8 cellular contexts compared by ENCODE assay signal in the genomic region with DNA sequence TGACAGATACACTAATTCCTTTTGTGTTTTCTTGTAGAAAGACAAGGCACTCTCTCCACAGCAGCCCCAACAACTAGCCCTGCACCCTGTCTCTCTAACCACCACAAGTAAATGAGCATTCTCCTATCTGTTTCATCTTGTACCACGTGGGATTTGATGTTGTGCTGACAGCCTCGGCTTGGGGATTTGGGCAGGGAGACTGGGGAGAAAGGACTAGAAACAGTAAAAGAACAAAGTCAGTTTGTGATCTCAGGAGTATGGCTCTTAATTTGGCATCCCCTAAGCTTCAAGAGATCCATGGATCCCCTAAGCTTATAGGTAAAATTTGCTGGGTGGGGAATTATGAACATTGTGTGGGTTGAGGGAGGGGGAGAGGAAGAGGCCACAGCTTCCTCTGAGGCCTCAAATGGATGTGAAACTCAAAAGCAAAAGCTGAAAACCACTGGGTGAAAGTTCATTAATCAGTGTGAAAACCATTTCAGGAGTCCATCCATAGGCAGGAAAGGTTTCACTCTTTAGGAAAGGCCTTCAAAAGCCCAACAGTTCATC. TPM values are rescaled to one million over a fixed set of nuclear protein-coding genes. Genes with fewer than 3 reads are reported as not detected.
DNase-seq lines count a peak whose midpoint lies in the region; ATAC-seq and TF ChIP-seq lines count a peak whose summit lies in the region.

No MANE protein-coding gene starts in this region.

- intact Hi-C loops in Caco-2 (cut with micrococcal nuclease; ENCODE audit: unreplicated experiment) (no loop called here), ascending aorta (cut with DNase I) (no loop called here), Calu3 (cut with micrococcal nuclease; ENCODE audit: unreplicated experiment) (no loop called here)

- peak overlapping the region; percentile 74 for H3K27ac Mint-ChIP-seq in T-helper 1 cell treated with Interleukin-12 subunit alpha and Interleukin-12 subunit beta and Interleukin-4 antibody, amounts not matched to agents 30 μg/mL and 1 μg/mL, for 36 hours
- peak overlapping the region; percentile 45 to 51 for H3K27ac Mint-ChIP-seq in natural killer cell treated with Interleukin-12 subunit alpha and Interleukin-12 subunit beta and Interleukin-15 and Interleukin-18, amount 100 ng/mL, for 72 hours
- H3K27ac Mint-ChIP-seq in Caco-2 (ENCODE audit: unreplicated experiment) (no peak overlapping the region), Calu3 (ENCODE audit: unreplicated experiment) (no peak overlapping the region)

- H3K4me3 ChIP-seq in Caco-2 (ENCODE audit: low read depth, low read length) (no peak overlapping the region), ascending aorta (no peak overlapping the region)

- H3K4me1 Mint-ChIP-seq in T-helper 1 cell treated with Interleukin-12 subunit alpha and Interleukin-12 subunit beta and Interleukin-4 antibody, amounts not matched to agents 30 μg/mL and 1 μg/mL, for 36 hours (ENCODE audit: low read depth): peaks cover 42% of the 10 kb centered on the region
- peaks cover 47 to 50% of the 10 kb centered on the region in 2 donors for H3K4me1 Mint-ChIP-seq in natural killer cell treated with Interleukin-12 subunit alpha and Interleukin-12 subunit beta and Interleukin-15 and Interleukin-18, amount 100 ng/mL, for 72 hours (ENCODE audit: low read depth in 2 of 2)
- no peaks in the 10 kb centered on the region for H3K4me1 Mint-ChIP-seq in Caco-2 (ENCODE audit: low read depth, unreplicated experiment)
- H3K4me1 Mint-ChIP-seq in Calu3 (ENCODE audit: low read depth, unreplicated experiment): no peaks in the 10 kb centered on the region

- TF ChIP-seq CTCF in Caco-2 (IDR thresholded peaks at IDR 0.05; ENCODE audit: insufficient read depth in 1 of 2, low read depth in 1 of 2, low read length in 1 of 2, severe bottlenecking in 1 of 2, unreplicated experiment in 1 of 2) (no peak), ascending aorta (IDR thresholded peaks at IDR 0.05) (no peak), Calu3 (IDR thresholded peaks at IDR 0.05; ENCODE audit: unreplicated experiment) (no peak)

- H3K36me3 ChIP-seq in Caco-2 (ENCODE audit: control insufficient read depth, insufficient read depth, low read length): no peaks in the 10 kb centered on the region
- peaks cover 0 to 6% of the 10 kb centered on the region in 2 donors for H3K36me3 ChIP-seq in ascending aorta

- ATAC-seq in GM18867 (IDR thresholded peaks at IDR 0.05; ENCODE audit: unreplicated experiment) (peak; percentile 73), HG02870 (IDR thresholded peaks at IDR 0.05; ENCODE audit: unreplicated experiment) (peak; percentile 74)
- peak; percentile 49 to 58 for ATAC-seq in natural killer cell treated with Interleukin-12 subunit alpha and Interleukin-12 subunit beta and Interleukin-15 and Interleukin-18, amount 100 ng/mL, for 72 hours

- peak overlapping the region in 1 of 2 donors; percentile 14 for H3K27ac ChIP-seq in ascending aorta

- H3K27me3 Mint-ChIP-seq in T-helper 1 cell treated with Interleukin-12 subunit alpha and Interleukin-12 subunit beta and Interleukin-4 antibody, amounts not matched to agents 30 μg/mL and 1 μg/mL, for 36 hours (ENCODE audit: low read depth): peaks cover 44% of the 10 kb centered on the region
- H3K27me3 Mint-ChIP-seq in natural killer cell treated with Interleukin-12 subunit alpha and Interleukin-12 subunit beta and Interleukin-15 and Interleukin-18, amount 100 ng/mL, for 72 hours: no peaks in the 10 kb centered on the region
- H3K27me3 Mint-ChIP-seq in Caco-2 (ENCODE audit: insufficient read depth, unreplicated experiment) (no peaks in the 10 kb centered on the region), Calu3 (ENCODE audit: unreplicated experiment) (no peaks in the 10 kb centered on the region)

- H3K4me1 ChIP-seq in Caco-2 (no peaks in the 10 kb centered on the region), ascending aorta (peaks cover 0 to 10% of the 10 kb centered on the region in 2 donors)

- POLR2A ChIA-PET in Caco-2 (lab: Charles Lee): no interaction called here

- H3K9me3 ChIP-seq in Caco-2 (no peaks in the 10 kb centered on the region), ascending aorta (no peaks in the 10 kb centered on the region)

- H3K4me3 Mint-ChIP-seq in T-helper 1 cell treated with Interleukin-12 subunit alpha and Interleukin-12 subunit beta and Interleukin-4 antibody, amounts not matched to agents 30 μg/mL and 1 μg/mL, for 36 hours: peak overlapping the region; percentile 48
- peak overlapping the region; percentile 86 for H3K4me3 Mint-ChIP-seq in natural killer cell treated with Interleukin-12 subunit alpha and Interleukin-12 subunit beta and Interleukin-15 and Interleukin-18, amount 100 ng/mL, for 72 hours
- H3K4me3 Mint-ChIP-seq in Caco-2 (ENCODE audit: unreplicated experiment) (no peak overlapping the region), Calu3 (ENCODE audit: low read depth, unreplicated experiment) (no peak overlapping the region)

- no TSS peak for BruUV-seq in Caco-2 (replicated peaks; lab: Mats Ljungman, UMichigan)
- no TSS peak for BruUV-seq in Calu3 (replicated peaks; lab: Mats Ljungman, UMichigan)

- H3K36me3 Mint-ChIP-seq in T-helper 1 cell treated with Interleukin-12 subunit alpha and Interleukin-12 subunit beta and Interleukin-4 antibody, amounts not matched to agents 30 μg/mL and 1 μg/mL, for 36 hours (ENCODE audit: low read depth): peaks cover 14% of the 10 kb centered on the region
- H3K36me3 Mint-ChIP-seq in natural killer cell treated with Interleukin-12 subunit alpha and Interleukin-12 subunit beta and Interleukin-15 and Interleukin-18, amount 100 ng/mL, for 72 hours: peaks cover 10% of the 10 kb centered on the region
- H3K36me3 Mint-ChIP-seq in Caco-2 (ENCODE audit: insufficient read depth, unreplicated experiment) (no peaks in the 10 kb centered on the region), Calu3 (ENCODE audit: insufficient read depth, unreplicated experiment) (peaks cover 6% of the 10 kb centered on the region)

- no peak for DNase-seq in natural killer cell treated with Interleukin-12 subunit alpha and Interleukin-12 subunit beta and Interleukin-15 and Interleukin-18, amount 100 ng/mL, for 72 hours (ENCODE audit: low spot score)
- DNase-seq in Caco-2 (no peak), ascending aorta (ENCODE audit: low spot score in 2 of 2) (no peak), amygdala (lab: John Stamatoyannopoulos, UW) (no peak), Calu3 (no peak)

- CTCF ChIA-PET in Caco-2 (lab: Charles Lee): no interaction called here
- CTCF ChIA-PET in Calu3 (lab: Charles Lee): no interaction called here

- H3K9me3 Mint-ChIP-seq in T-helper 1 cell treated with Interleukin-12 subunit alpha and Interleukin-12 subunit beta and Interleukin-4 antibody, amounts not matched to agents 30 μg/mL and 1 μg/mL, for 36 hours: no peaks in the 10 kb centered on the region
- H3K9me3 Mint-ChIP-seq in natural killer cell treated with Interleukin-12 subunit alpha and Interleukin-12 subunit beta and Interleukin-15 and Interleukin-18, amount 100 ng/mL, for 72 hours: no peaks in the 10 kb centered on the region
- no peaks in the 10 kb centered on the region for H3K9me3 Mint-ChIP-seq in Caco-2 (ENCODE audit: unreplicated experiment)
- H3K9me3 Mint-ChIP-seq in Calu3 (ENCODE audit: low read depth, unreplicated experiment): no peaks in the 10 kb centered on the region

- no peaks in the 10 kb centered on the region for H3K27me3 ChIP-seq in Caco-2 (replicated peaks; ENCODE audit: control insufficient read depth, insufficient read depth, low read length)
- no peaks in the 10 kb centered on the region for H3K27me3 ChIP-seq in ascending aorta

RNA-seq across cellular contexts. Expression of a gene that starts 3.1 kb away (rescaled TPM):
- total RNA-seq in natural killer cell treated with Interleukin-12 subunit alpha and Interleukin-12 subunit beta and Interleukin-15 and Interleukin-18, amount 100 ng/mL, for 72 hours: 1 to 10 TPM; 3.3 to 3.9 TPM
- total RNA-seq in Caco-2 (2022): 0.63 and 0.66 TPM in 2 replicates
- total RNA-seq in ascending aorta: 18.9 TPM
- total RNA-seq in Calu3 (2022): 0.56 and 0.85 TPM in 2 replicates

RNA-seq across cellular contexts. Expression of a gene that starts 26.6 kb away (rescaled TPM):
- total RNA-seq in natural killer cell treated with Interleukin-12 subunit alpha and Interleukin-12 subunit beta and Interleukin-15 and Interleukin-18, amount 100 ng/mL, for 72 hours: not detected
- total RNA-seq in Caco-2 (2022) (not detected in 2 replicates), ascending aorta (3.6 TPM), Calu3 (2022) (not detected in 2 replicates)

RNA-seq across cellular contexts. Expression of a gene that starts 26.6 kb away (rescaled TPM):
- total RNA-seq in natural killer cell treated with Interleukin-12 subunit alpha and Interleukin-12 subunit beta and Interleukin-15 and Interleukin-18, amount 100 ng/mL, for 72 hours: not detected
- total RNA-seq in Caco-2 (2022) (0.35 and 0.88 TPM in 2 replicates), ascending aorta (2.4 TPM), Calu3 (2022) (not detected in 2 replicates)

RNA-seq across cellular contexts. Expression of a gene that starts 27.6 kb away (rescaled TPM):
- total RNA-seq in natural killer cell treated with Interleukin-12 subunit alpha and Interleukin-12 subunit beta and Interleukin-15 and Interleukin-18, amount 100 ng/mL, for 72 hours: 100 to 1,000 TPM; 188 to 272 TPM
- total RNA-seq in Caco-2 (2022): 194 and 219 TPM in 2 replicates
- 24.7 TPM for total RNA-seq in ascending aorta
- total RNA-seq in Calu3 (2022): 149 and 157 TPM in 2 replicates

RNA-seq across cellular contexts. Expression of a gene that starts 27.8 kb away (rescaled TPM):
- total RNA-seq in natural killer cell treated with Interleukin-12 subunit alpha and Interleukin-12 subunit beta and Interleukin-15 and Interleukin-18, amount 100 ng/mL, for 72 hours: 10 to 100 TPM; 27.6 to 67.1 TPM
- 30.1 and 31.9 TPM in 2 replicates for total RNA-seq in Caco-2 (2022)
- total RNA-seq in ascending aorta: 31.2 TPM
- 27.7 and 28.4 TPM in 2 replicates for total RNA-seq in Calu3 (2022)

Comparison
In these comparisons a context has a peak if more than half of its experiments do, and no peak if none do; other contexts are left out.
1. H3K27ac Mint-ChIP-seq: peak in T-helper 1 cell treated with Interleukin-12 subunit alpha and Interleukin-12 subunit beta and Interleukin-4 antibody, amounts not matched to agents 30 μg/mL and 1 μg/mL, for 36 hours (single experiment) and natural killer cell treated with Interleukin-12 subunit alpha and Interleukin-12 subunit beta and Interleukin-15 and Interleukin-18, amount 100 ng/mL, for 72 hours (2 of 2); none in Caco-2 (single experiment) and Calu3 (single experiment).
2. H3K4me3 Mint-ChIP-seq: peak in T-helper 1 cell treated with Interleukin-12 subunit alpha and Interleukin-12 subunit beta and Interleukin-4 antibody, amounts not matched to agents 30 μg/mL and 1 μg/mL, for 36 hours (single experiment) and natural killer cell treated with Interleukin-12 subunit alpha and Interleukin-12 subunit beta and Interleukin-15 and Interleukin-18, amount 100 ng/mL, for 72 hours (single experiment); none in Caco-2 (single experiment) and Calu3 (single experiment).
3. Peak in every context shown above with its lines, with median percentiles within 50 percentile points of each other: ATAC-seq.